ENCODE assay signal across 8 cellular contexts in genomic region chr14:22039938-22040780, GRCh38.
DNase-seq lines count a peak whose midpoint lies in the region; ATAC-seq and TF ChIP-seq lines count a peak whose summit lies in the region.

No MANE protein-coding gene starts in this region.

- TF ChIP-seq POLR2A in transverse colon (IDR thresholded peaks at IDR 0.05): no peak

- peak overlapping the region; percentile 60 for H3K27ac Mint-ChIP-seq in activated T-cell treated with anti-CD3 and anti-CD28 coated beads, Interleukin-2, amount 50 U/mL, for 72 hours

- H3K9me3 ChIP-seq in Karpas-422 (ENCODE audit: low read length) (no peaks in the 10 kb centered on the region), transverse colon (no peaks in the 10 kb centered on the region)

- 38% methylated on average over 5 to 6 of the region's 6 CpGs for WGBS in transverse colon (ENCODE audit: low coverage in 1 of 2), 2 donors

- no peak overlapping the region for H3K9ac ChIP-seq in Karpas-422 (ENCODE audit: low read length)

- peaks cover 17% of the 10 kb centered on the region for H3K4me1 Mint-ChIP-seq in activated T-cell treated with anti-CD3 and anti-CD28 coated beads, Interleukin-2, amount 50 U/mL, for 72 hours (ENCODE audit: low read depth)

- intact Hi-C loops in transverse colon (cut with DNase I; ENCODE audit: low total_unique reads): no loop called here

- no peaks in the 10 kb centered on the region for H3K36me3 Mint-ChIP-seq in activated T-cell treated with anti-CD3 and anti-CD28 coated beads, Interleukin-2, amount 50 U/mL, for 72 hours (ENCODE audit: insufficient read depth in 2 of 2)

- H3K4me3 Mint-ChIP-seq in activated T-cell treated with anti-CD3 and anti-CD28 coated beads, Interleukin-2, amount 50 U/mL, for 72 hours: peak overlapping the region; percentile 72 to 84

- peak; percentile 85 to 87 for ATAC-seq in activated T-cell treated with anti-CD3 and anti-CD28 coated beads, Interleukin-2, amount 50 U/mL, for 72 hours (replicated peaks in 1 of 2)

- no peak overlapping the region for H3K4me3 ChIP-seq in Karpas-422 (ENCODE audit: low read length)
- H3K4me3 ChIP-seq in transverse colon: no peak overlapping the region

- TF ChIP-seq EP300 in transverse colon (IDR thresholded peaks at IDR 0.05; ENCODE audit: low read depth): no peak

- no peaks in the 10 kb centered on the region for H3K79me2 ChIP-seq in Karpas-422 (ENCODE audit: low read length)

- no peak overlapping the region for H3K27ac ChIP-seq in Karpas-422 (ENCODE audit: low read length)
- H3K27ac ChIP-seq in transverse colon: no peak overlapping the region
- H3K27ac ChIP-seq in caudate nucleus (ENCODE audit: low read depth, low read length): no peak overlapping the region

- DNase-seq in D341Med (ENCODE audit: low spot score): peak; percentile 34
- DNase-seq in Karpas-422: peak; percentile 84
- peak in 1 of 2 donors; percentile 38 for DNase-seq in activated T-cell treated with anti-CD3 and anti-CD28 coated beads, Interleukin-2, amount 50 U/mL, for 72 hours
- peak; percentile 14 for DNase-seq in inferior parietal cortex (ENCODE audit: extremely low spot score)
- no peak for DNase-seq in transverse colon
- DNase-seq in caudate nucleus (lab: John Stamatoyannopoulos, UW): no peak
- no peak for DNase-seq in islet precursor cell
- DNase-seq in AG08396 (ENCODE audit: low spot score): no peak

- H3K4me2 ChIP-seq in Karpas-422 (ENCODE audit: low read depth, low read length, poor library complexity, severe bottlenecking): no peak overlapping the region

- no peaks in the 10 kb centered on the region for H3K27me3 Mint-ChIP-seq in activated T-cell treated with anti-CD3 and anti-CD28 coated beads, Interleukin-2, amount 50 U/mL, for 72 hours (ENCODE audit: low read depth)

- H3K36me3 ChIP-seq in Karpas-422 (ENCODE audit: insufficient read depth, low read length): no peaks in the 10 kb centered on the region
- H3K36me3 ChIP-seq in transverse colon: no peaks in the 10 kb centered on the region

- no peak overlapping the region for H2AFZ ChIP-seq in Karpas-422 (ENCODE audit: low read length)

- in situ Hi-C loops in transverse colon (cut with MboI; ENCODE audit: low pct_ligation_motif_present in 1 of 4, low pct_unique_long_range_greater_than_20kb in 1 of 4, low sequenced_read_pairs in 3 of 4): no loop called here

- H3K27me3 ChIP-seq in Karpas-422 (ENCODE audit: low read length) (no peaks in the 10 kb centered on the region), transverse colon (no peaks in the 10 kb centered on the region)

- no peaks in the 10 kb centered on the region for H3K9me2 ChIP-seq in Karpas-422 (replicated peaks; ENCODE audit: insufficient read depth, low read length)

- 0 out of 2 replicates have a peak, but pooled peaks cover 2% of the 10 kb centered on the region for H3K4me1 ChIP-seq in Karpas-422 (ENCODE audit: low read length)
- H3K4me1 ChIP-seq in transverse colon: no peaks in the 10 kb centered on the region

- H3K9me3 Mint-ChIP-seq in activated T-cell treated with anti-CD3 and anti-CD28 coated beads, Interleukin-2, amount 50 U/mL, for 72 hours: no peaks in the 10 kb centered on the region

- peak in 4 of 5 experiments; percentile 24 to 45 (median 33) for TF ChIP-seq CTCF in transverse colon (IDR thresholded peaks at IDR 0.05)

- H4K20me1 ChIP-seq in Karpas-422 (ENCODE audit: insufficient read depth, low read depth, low read length): no peaks in the 10 kb centered on the region

Comparison
In these comparisons a context has a peak if more than half of its experiments do, and no peak if none do; other contexts are left out.
1. DNase-seq: peak in D341Med (single experiment), Karpas-422 (single experiment) and inferior parietal cortex (single experiment); none in transverse colon (single experiment), caudate nucleus (0 of 61), islet precursor cell (single experiment) and AG08396 (single experiment).